In the genomic region with DNA sequence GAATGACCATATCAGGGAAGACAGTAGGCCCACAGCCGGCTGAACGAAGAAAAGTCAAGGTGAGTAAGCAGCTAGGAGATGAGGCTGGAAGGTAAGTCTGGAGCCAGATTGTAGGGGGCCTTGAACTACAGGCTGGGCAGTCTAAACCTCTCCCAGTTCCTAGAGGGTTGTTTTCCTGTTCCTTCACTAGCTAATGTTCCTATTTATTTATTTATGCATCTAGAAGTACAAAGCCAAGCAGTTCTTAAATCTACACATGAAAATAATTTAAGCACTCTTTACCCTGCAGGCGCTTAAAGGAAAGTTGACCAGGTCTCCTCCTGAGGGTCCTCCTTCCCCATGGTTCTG, we compare ENCODE assay signal across 1 cellular context.
TF ChIP-seq lines count a peak whose summit lies in the region.

No MANE protein-coding gene starts in this region.

TF ChIP-seq in HepG2, 621 proteins besides CTCF, POLR2A, EP300 and RAD21:
- TF ChIP-seq DMAP1 (CRISPR knock-in tag; IDR thresholded peaks at IDR 0.05) (no peak), RBFOX2 (IDR thresholded peaks at IDR 0.05; ENCODE audit: low read depth, low read length) (peak; percentile 66), FOXC1 (CRISPR knock-in tag; IDR thresholded peaks at IDR 0.05; ENCODE audit: borderline replicate concordance) (no peak), KDM5A (IDR thresholded peaks at IDR 0.05; ENCODE audit: borderline replicate concordance, low read length) (0 out of 2 replicates have a peak, but pooled peaks have one; percentile 3), IRX3 (CRISPR knock-in tag; IDR thresholded peaks at IDR 0.05; ENCODE audit: borderline replicate concordance, low read depth) (0 out of 2 replicates have a peak, but pooled peaks have one; percentile 70), PRDM10 (CRISPR knock-in tag; IDR thresholded peaks at IDR 0.05; ENCODE audit: low read depth) (peak; percentile 56; the same call in 1 of the 2 replicates), ZFP62 (CRISPR knock-in tag; IDR thresholded peaks at IDR 0.05) (no peak), ZNF615 (CRISPR knock-in tag; IDR thresholded peaks at IDR 0.05; ENCODE audit: borderline replicate concordance) (no peak)
- TF ChIP-seq, protein P1, sequence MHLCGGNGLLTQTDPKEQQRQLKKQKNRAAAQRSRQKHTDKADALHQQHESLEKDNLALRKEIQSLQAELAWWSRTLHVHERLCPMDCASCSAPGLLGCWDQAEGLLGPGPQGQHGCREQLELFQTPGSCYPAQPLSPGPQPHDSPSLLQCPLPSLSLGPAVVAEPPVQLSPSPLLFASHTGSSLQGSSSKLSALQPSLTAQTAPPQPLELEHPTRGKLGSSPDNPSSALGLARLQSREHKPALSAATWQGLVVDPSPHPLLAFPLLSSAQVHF (CRISPR knock-in tag; IDR thresholded peaks at IDR 0.05) = 0 out of 2 replicates have a peak, but pooled peaks have one; percentile 5
TF ChIP-seq in HepG2: peak in this region for 5.
